In the genomic region with DNA sequence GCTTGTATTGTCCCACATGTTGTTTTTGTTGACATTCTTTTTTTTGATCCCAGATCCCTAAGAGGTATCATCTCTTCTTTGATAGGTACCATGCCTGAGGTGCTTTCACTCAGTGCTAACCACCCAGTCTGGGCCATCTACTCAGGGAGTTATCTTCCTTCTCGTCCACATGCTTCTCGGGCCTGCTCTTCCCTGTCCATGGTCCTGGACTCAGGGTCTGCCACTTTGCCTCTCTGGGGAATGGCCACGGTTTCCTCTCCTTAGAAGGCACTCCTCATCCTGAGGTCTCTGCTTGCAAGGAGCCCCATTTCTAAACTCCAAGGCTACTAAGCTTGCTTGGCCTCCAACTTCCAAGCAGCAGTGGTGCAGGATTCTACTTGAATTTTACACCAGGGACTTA, we compare ENCODE assay signal across 11 cellular contexts.
DNase-seq lines count a peak whose midpoint lies in the region; FAIRE-seq and TF ChIP-seq lines count a peak whose summit lies in the region.
"Had no signal": no experiment of that assay in that cellular context is flagged by ENCODE, and none has a peak within 500 bp of the region (broad histone marks: within the 10 kb centered on the region; RNA-seq: fewer than 3 reads in every experiment).

No MANE protein-coding gene starts in this region.

- no peaks in the 10 kb centered on the region for H3K36me3 Mint-ChIP-seq in astrocyte (ENCODE audit: low read depth, unreplicated experiment)
- H3K36me3 Mint-ChIP-seq: brain had no signal

- no peak overlapping the region for H3K4me3 Mint-ChIP-seq in astrocyte (ENCODE audit: unreplicated experiment)
- H3K4me3 Mint-ChIP-seq: stimulated activated naive CD8-positive, alpha-beta T cell treated with anti-CD3 and anti-CD28 coated beads, Interleukin-15, Interleukin-2, amounts not matched to agents 100 ng/mL and 50 ng/mL, for 24 hours had no signal

- no peak overlapping the region for H2AFZ ChIP-seq in astrocyte (ENCODE audit: low read depth, low read length)

- peaks cover 32% of the 10 kb centered on the region for H3K27me3 Mint-ChIP-seq in astrocyte (ENCODE audit: low read depth, unreplicated experiment)

- H3K4me1 Mint-ChIP-seq in astrocyte (ENCODE audit: low read depth, unreplicated experiment), result no peaks in the 10 kb centered on the region

- H3K36me3 ChIP-seq in astrocyte (ENCODE audit: insufficient read depth, low read length), result no peaks in the 10 kb centered on the region

- H3K27ac ChIP-seq in astrocyte (ENCODE audit: low read depth, low read length), result no peak overlapping the region

- H3K27me3 ChIP-seq in astrocyte (ENCODE audit: insufficient read depth, low read length), result peaks cover 6% of the 10 kb centered on the region

- no peak for FAIRE-seq in astrocyte (lab: Jason Lieb, UNC)

- H3K4me2 ChIP-seq in astrocyte (ENCODE audit: low read length), result no peak overlapping the region

- TF ChIP-seq CTCF in astrocyte (IDR thresholded peaks at IDR 0.05; ENCODE audit: insufficient read depth, low read depth, low read length), result no peak

- no peak overlapping the region for H3K27ac Mint-ChIP-seq in astrocyte (ENCODE audit: unreplicated experiment)
- H3K27ac Mint-ChIP-seq: stimulated activated naive CD8-positive, alpha-beta T cell treated with anti-CD3 and anti-CD28 coated beads, Interleukin-15, Interleukin-2, amounts not matched to agents 100 ng/mL and 50 ng/mL, for 24 hours had no signal

- no peaks in the 10 kb centered on the region for H3K4me1 ChIP-seq in astrocyte (ENCODE audit: insufficient read depth, low read length)

- H3K4me3 ChIP-seq in astrocyte (ENCODE audit: insufficient read depth, low read depth, low read length), result no peak overlapping the region

- no peak overlapping the region for H3K9ac ChIP-seq in astrocyte (ENCODE audit: low read length)

- H3K79me2 ChIP-seq in astrocyte (ENCODE audit: insufficient read depth, low read length), result no peaks in the 10 kb centered on the region

- no peaks in the 10 kb centered on the region for H3K9me3 ChIP-seq in astrocyte (ENCODE audit: insufficient read depth, low read depth, low read length)

- DNase-seq in CD1c-positive myeloid dendritic cell (ENCODE audit: extremely low spot score) (peak; percentile 9), HuH-7 (ENCODE audit: low spot score) (peak; percentile 15), astrocyte (ENCODE audit: low read depth) (peak; percentile 15), iris pigment epithelial cell (ENCODE audit: low read depth) (peak; percentile 46), MV-4-11 (lab: John Stamatoyannopoulos, UW) (no peak), 8988T (no peak)
- no peak for DNase-seq in stimulated activated naive CD4-positive, alpha-beta T cell treated with Interleukin-2 at 50 U/mL for 16 hours (lab: John Stamatoyannopoulos, UW)
- no peak for DNase-seq in stimulated activated CD4-positive, alpha-beta T cell treated with anti-CD3 and anti-CD28 coated beads, Interleukin-4, amount 100 ng/mL, for 4 hours
- DNase-seq: NCI-H526 had no signal

- H3K9me3 Mint-ChIP-seq in astrocyte (ENCODE audit: unreplicated experiment), result no peaks in the 10 kb centered on the region

- no peaks in the 10 kb centered on the region for H4K20me1 ChIP-seq in astrocyte (ENCODE audit: insufficient read depth, low read length)

Comparison
In these comparisons a context has a peak if more than half of its experiments do, and no peak if none do; other contexts are left out.
1. DNase-seq: peak in CD1c-positive myeloid dendritic cell (single experiment), HuH-7 (single experiment), astrocyte (single experiment) and iris pigment epithelial cell (single experiment); none in stimulated activated naive CD4-positive, alpha-beta T cell treated with Interleukin-2 at 50 U/mL for 16 hours (single experiment), MV-4-11 (single experiment), stimulated activated CD4-positive, alpha-beta T cell treated with anti-CD3 and anti-CD28 coated beads, Interleukin-4, amount 100 ng/mL, for 4 hours (0 of 2) and 8988T (single experiment).